Comparison of ENCODE assay signal across 9 cellular contexts in the genomic region with DNA sequence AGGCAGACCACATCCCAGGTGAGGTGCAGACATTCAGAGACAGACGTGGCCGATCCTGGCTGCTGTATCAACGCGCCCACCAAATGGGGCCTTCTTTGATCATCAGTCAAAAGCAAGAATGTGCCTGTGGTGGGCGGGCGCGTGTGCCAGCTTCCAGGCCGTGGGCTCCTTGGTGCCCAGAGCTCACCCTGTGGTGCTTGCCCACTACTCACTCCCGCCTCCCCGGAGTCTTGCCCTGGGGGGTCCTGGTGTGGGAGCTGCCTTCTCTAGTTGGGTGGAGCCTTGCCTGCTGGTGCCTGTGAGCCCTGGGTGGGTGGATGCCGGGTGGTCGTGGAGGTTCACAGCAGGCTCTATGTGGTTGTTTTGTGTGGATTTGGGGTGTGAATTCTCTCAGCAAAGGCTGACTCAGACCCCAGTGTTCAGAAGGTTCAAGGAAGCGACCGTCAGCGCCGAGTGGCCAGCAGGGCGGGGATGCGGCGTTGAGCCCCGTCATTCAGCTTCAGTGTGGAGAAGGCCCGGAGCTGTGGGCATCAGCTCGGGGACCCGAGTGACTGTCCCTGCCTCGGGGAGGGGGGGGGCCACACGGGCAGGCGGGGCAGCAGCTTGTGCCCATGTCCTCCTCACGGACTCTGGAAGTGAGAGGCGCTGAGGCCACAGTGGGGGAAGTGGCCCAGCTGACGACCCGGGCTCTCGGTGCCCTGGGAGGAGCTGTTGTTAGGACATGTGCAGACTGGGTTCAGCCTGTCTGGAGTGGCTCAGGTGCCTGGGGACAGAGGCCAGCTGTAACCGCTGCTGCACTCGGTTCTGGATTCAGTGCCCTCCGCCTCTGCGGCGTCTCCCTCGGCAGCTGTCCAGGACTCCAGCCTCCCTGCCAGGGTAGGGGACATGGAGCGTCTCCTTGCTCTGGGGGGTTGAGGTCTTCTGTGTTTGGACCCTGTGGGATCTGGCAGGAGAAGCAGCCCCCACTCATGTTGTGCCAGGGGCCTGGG.
DNase-seq lines count a peak whose midpoint lies in the region; ATAC-seq and TF ChIP-seq lines count a peak whose summit lies in the region.
"Had no signal": no experiment of that assay in that cellular context is flagged by ENCODE, and none has a peak within 500 bp of the region (broad histone marks: within the 10 kb centered on the region; RNA-seq: fewer than 3 reads in every experiment).

No MANE protein-coding gene starts in this region.

- intact Hi-C loops in left ventricle myocardium inferior (cut with micrococcal nuclease) (loop anchor here (10.0 kb wide), 1 partner anchor 64 kb away; no protein-coding TSS in a partner anchor), spleen (cut with DNase I; ENCODE audit: low total_unique reads) (loop anchor here (10.0 kb wide), 1 partner anchor 64 kb away; no protein-coding TSS in a partner anchor)

- DNase-seq in HFFc6: no peak
- peak; percentile 70 for DNase-seq in left ventricle myocardium inferior
- no peak for DNase-seq in spleen
- DNase-seq in NCI-H226: no peak
- no peak for DNase-seq in HuH-7 (ENCODE audit: low spot score)

- H3K9me3 ChIP-seq in left ventricle myocardium inferior (replicated peaks): no peaks in the 10 kb centered on the region
- no peaks in the 10 kb centered on the region for H3K9me3 ChIP-seq in spleen
- H3K9me3 ChIP-seq: neutrophil had no signal

- ATAC-seq in activated T-helper 17 cell treated with anti-CD3 and anti-CD28 coated beads, Interleukin-2, amount 50 U/mL, for 72 hours (replicated peaks): no peak
- no peak for ATAC-seq in HG03175 (IDR thresholded peaks at IDR 0.05; ENCODE audit: unreplicated experiment)
- ATAC-seq in HG03139 (IDR thresholded peaks at IDR 0.05; ENCODE audit: unreplicated experiment): no peak

- H3K27ac ChIP-seq in left ventricle myocardium inferior (replicated peaks) (peak overlapping the region; percentile 91), spleen (peak overlapping the region; percentile 85 to 98 (median 96))
- H3K27ac ChIP-seq: neutrophil had no signal

- peak overlapping the region; percentile 46 for H3K27ac Mint-ChIP-seq in HFFc6
- peak overlapping the region; percentile 93 for H3K27ac Mint-ChIP-seq in activated T-helper 17 cell treated with anti-CD3 and anti-CD28 coated beads, Interleukin-2, amount 50 U/mL, for 72 hours

- H3K4me3 ChIP-seq in left ventricle myocardium inferior (peak overlapping the region; percentile 58), spleen (no peak overlapping the region)

- no peaks in the 10 kb centered on the region for H3K27me3 ChIP-seq in left ventricle myocardium inferior (ENCODE audit: low read depth)
- peaks cover 0 to 11% (median 0%) of the 10 kb centered on the region in 7 donors for H3K27me3 ChIP-seq in spleen (replicated peaks in 1 of 7)

- no peak overlapping the region for H3K4me3 Mint-ChIP-seq in HFFc6
- H3K4me3 Mint-ChIP-seq in activated T-helper 17 cell treated with anti-CD3 and anti-CD28 coated beads, Interleukin-2, amount 50 U/mL, for 72 hours: peak overlapping the region; percentile 83

- H3K4me1 Mint-ChIP-seq in HFFc6 (ENCODE audit: low read depth): peaks cover 2% of the 10 kb centered on the region; the same call in 1 of the 2 replicates
- peaks cover 18% of the 10 kb centered on the region for H3K4me1 Mint-ChIP-seq in activated T-helper 17 cell treated with anti-CD3 and anti-CD28 coated beads, Interleukin-2, amount 50 U/mL, for 72 hours

- no peaks in the 10 kb centered on the region for H3K9me3 Mint-ChIP-seq in HFFc6
- H3K9me3 Mint-ChIP-seq in activated T-helper 17 cell treated with anti-CD3 and anti-CD28 coated beads, Interleukin-2, amount 50 U/mL, for 72 hours: no peaks in the 10 kb centered on the region

- no peak for TF ChIP-seq POLR2A in spleen (IDR thresholded peaks at IDR 0.05)

- peaks cover 12% of the 10 kb centered on the region for H3K36me3 ChIP-seq in left ventricle myocardium inferior
- H3K36me3 ChIP-seq in spleen: peaks cover 0 to 25% (median 13%) of the 10 kb centered on the region in 6 donors

- no peak for TF ChIP-seq CTCF in HFFc6 (IDR thresholded peaks at IDR 0.05)
- no peak for TF ChIP-seq CTCF in left ventricle myocardium inferior (IDR thresholded peaks at IDR 0.05; ENCODE audit: borderline replicate concordance)
- no peak for TF ChIP-seq CTCF in spleen (IDR thresholded peaks at IDR 0.05 in 8 of 11, conservative IDR thresholded peaks at IDR 0.05 in 3 of 11)

- H3K27me3 Mint-ChIP-seq in HFFc6 (ENCODE audit: insufficient read depth): peaks cover 2% of the 10 kb centered on the region
- H3K27me3 Mint-ChIP-seq in activated T-helper 17 cell treated with anti-CD3 and anti-CD28 coated beads, Interleukin-2, amount 50 U/mL, for 72 hours: no peaks in the 10 kb centered on the region

- WGBS in spleen, 5 donors: 64 to 73% (median 67%) methylated on average over 14 to 38 of the region's 38 CpGs

- H3K4me1 ChIP-seq in left ventricle myocardium inferior (peaks cover 78% of the 10 kb centered on the region), spleen (peaks cover 61 to 100% (median 90%) of the 10 kb centered on the region in 6 donors)

- H3K36me3 Mint-ChIP-seq in HFFc6 (ENCODE audit: low read depth): peaks cover 9% of the 10 kb centered on the region; the same call in 1 of the 2 replicates
- H3K36me3 Mint-ChIP-seq in activated T-helper 17 cell treated with anti-CD3 and anti-CD28 coated beads, Interleukin-2, amount 50 U/mL, for 72 hours (ENCODE audit: low read depth): peaks cover 28% of the 10 kb centered on the region
